Comparison of ENCODE assay signal across 1 cellular context in genomic region chr22:24514241-24515024, GRCh38.
TF ChIP-seq lines count a peak whose summit lies in the region.

No MANE protein-coding gene starts in this region.

TF ChIP-seq in HepG2, 621 proteins besides CTCF, POLR2A, EP300 and RAD21 (continued from another document and continues in another):
- peak; percentile 75 for TF ChIP-seq PRDM15 (CRISPR knock-in tag; IDR thresholded peaks at IDR 0.05)
- no peak for TF ChIP-seq RAD51 (IDR thresholded peaks at IDR 0.05; ENCODE audit: borderline replicate concordance)
- no peak for TF ChIP-seq ZNF597 (CRISPR knock-in tag; IDR thresholded peaks at IDR 0.05)
- peak; percentile 96; the same call in 1 of the 2 replicates for TF ChIP-seq ZBTB7A (CRISPR knock-in tag; IDR thresholded peaks at IDR 0.05)
- peak; percentile 90 for TF ChIP-seq RXRA (CRISPR knock-in tag; IDR thresholded peaks at IDR 0.05)
- TF ChIP-seq MBNL3 (CRISPR knock-in tag; conservative IDR thresholded peaks at IDR 0.05): no peak
- TF ChIP-seq ZNF382 (CRISPR knock-in tag; IDR thresholded peaks at IDR 0.05; ENCODE audit: borderline replicate concordance): no peak
- peak; percentile 78 for TF ChIP-seq NR2C2 (CRISPR knock-in tag; IDR thresholded peaks at IDR 0.05; ENCODE audit: borderline replicate concordance)
- TF ChIP-seq ZNF225 (CRISPR knock-in tag; IDR thresholded peaks at IDR 0.05): peak; percentile 71; the same call in 1 of the 2 replicates
- TF ChIP-seq, protein P1, sequence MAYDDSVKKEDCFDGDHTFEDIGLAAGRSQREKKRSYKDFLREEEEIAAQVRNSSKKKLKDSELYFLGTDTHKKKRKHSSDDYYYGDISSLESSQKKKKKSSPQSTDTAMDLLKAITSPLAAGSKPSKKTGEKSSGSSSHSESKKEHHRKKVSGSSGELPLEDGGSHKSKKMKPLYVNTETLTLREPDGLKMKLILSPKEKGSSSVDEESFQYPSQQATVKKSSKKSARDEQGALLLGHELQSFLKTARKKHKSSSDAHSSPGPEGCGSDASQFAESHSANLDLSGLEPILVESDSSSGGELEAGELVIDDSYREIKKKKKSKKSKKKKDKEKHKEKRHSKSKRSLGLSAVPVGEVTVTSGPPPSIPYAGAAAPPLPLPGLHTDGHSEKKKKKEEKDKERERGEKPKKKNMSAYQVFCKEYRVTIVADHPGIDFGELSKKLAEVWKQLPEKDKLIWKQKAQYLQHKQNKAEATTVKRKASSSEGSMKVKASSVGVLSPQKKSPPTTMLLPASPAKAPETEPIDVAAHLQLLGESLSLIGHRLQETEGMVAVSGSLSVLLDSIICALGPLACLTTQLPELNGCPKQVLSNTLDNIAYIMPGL (CRISPR knock-in tag; IDR thresholded peaks at IDR 0.05; ENCODE audit: borderline replicate concordance in 1 of 2, low read depth in 1 of 2): peak; percentile 79 to 86; a peak in 3 of 4 replicates
- 0 out of 2 replicates have a peak, but pooled peaks have one; percentile 60 for TF ChIP-seq TRIM24 (CRISPR knock-in tag; IDR thresholded peaks at IDR 0.05)
- peak; percentile 99 for TF ChIP-seq KLF11 (CRISPR knock-in tag; IDR thresholded peaks at IDR 0.05)
- TF ChIP-seq FOXC1 (CRISPR knock-in tag; IDR thresholded peaks at IDR 0.05; ENCODE audit: borderline replicate concordance): no peak; the same call in 1 of the 2 replicates
- peak; percentile 88 for TF ChIP-seq ZMYM2 (CRISPR knock-in tag; IDR thresholded peaks at IDR 0.05)
- TF ChIP-seq ZNF746 (CRISPR knock-in tag; IDR thresholded peaks at IDR 0.05): peak; percentile 97
- TF ChIP-seq ATF7-NPFF (CRISPR knock-in tag; IDR thresholded peaks at IDR 0.05; ENCODE audit: low read depth): peak; percentile 97
- peak; percentile 80 for TF ChIP-seq ZNF770 (CRISPR knock-in tag; IDR thresholded peaks at IDR 0.05)
- TF ChIP-seq MED8 (CRISPR knock-in tag; IDR thresholded peaks at IDR 0.05; ENCODE audit: insufficient replicate concordance): peak; percentile 92
- TF ChIP-seq, protein P2, sequence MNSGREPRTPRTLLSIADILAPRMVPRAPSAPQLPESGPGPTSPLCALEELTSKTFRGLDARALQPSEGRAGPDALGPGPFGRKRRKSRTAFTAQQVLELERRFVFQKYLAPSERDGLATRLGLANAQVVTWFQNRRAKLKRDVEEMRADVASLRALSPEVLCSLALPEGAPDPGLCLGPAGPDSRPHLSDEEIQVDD (CRISPR knock-in tag; IDR thresholded peaks at IDR 0.05; ENCODE audit: borderline replicate concordance): peak; percentile 96; the same call in 1 of the 2 replicates
- peak; percentile 91; the same call in 1 of the 2 replicates for TF ChIP-seq SP140L (CRISPR knock-in tag; IDR thresholded peaks at IDR 0.05; ENCODE audit: borderline replicate concordance)
- TF ChIP-seq ZSCAN20 (CRISPR knock-in tag; IDR thresholded peaks at IDR 0.05; ENCODE audit: borderline replicate concordance): no peak
- no peak for TF ChIP-seq CENPX (CRISPR knock-in tag; IDR thresholded peaks at IDR 0.05)
- TF ChIP-seq, protein P3, sequence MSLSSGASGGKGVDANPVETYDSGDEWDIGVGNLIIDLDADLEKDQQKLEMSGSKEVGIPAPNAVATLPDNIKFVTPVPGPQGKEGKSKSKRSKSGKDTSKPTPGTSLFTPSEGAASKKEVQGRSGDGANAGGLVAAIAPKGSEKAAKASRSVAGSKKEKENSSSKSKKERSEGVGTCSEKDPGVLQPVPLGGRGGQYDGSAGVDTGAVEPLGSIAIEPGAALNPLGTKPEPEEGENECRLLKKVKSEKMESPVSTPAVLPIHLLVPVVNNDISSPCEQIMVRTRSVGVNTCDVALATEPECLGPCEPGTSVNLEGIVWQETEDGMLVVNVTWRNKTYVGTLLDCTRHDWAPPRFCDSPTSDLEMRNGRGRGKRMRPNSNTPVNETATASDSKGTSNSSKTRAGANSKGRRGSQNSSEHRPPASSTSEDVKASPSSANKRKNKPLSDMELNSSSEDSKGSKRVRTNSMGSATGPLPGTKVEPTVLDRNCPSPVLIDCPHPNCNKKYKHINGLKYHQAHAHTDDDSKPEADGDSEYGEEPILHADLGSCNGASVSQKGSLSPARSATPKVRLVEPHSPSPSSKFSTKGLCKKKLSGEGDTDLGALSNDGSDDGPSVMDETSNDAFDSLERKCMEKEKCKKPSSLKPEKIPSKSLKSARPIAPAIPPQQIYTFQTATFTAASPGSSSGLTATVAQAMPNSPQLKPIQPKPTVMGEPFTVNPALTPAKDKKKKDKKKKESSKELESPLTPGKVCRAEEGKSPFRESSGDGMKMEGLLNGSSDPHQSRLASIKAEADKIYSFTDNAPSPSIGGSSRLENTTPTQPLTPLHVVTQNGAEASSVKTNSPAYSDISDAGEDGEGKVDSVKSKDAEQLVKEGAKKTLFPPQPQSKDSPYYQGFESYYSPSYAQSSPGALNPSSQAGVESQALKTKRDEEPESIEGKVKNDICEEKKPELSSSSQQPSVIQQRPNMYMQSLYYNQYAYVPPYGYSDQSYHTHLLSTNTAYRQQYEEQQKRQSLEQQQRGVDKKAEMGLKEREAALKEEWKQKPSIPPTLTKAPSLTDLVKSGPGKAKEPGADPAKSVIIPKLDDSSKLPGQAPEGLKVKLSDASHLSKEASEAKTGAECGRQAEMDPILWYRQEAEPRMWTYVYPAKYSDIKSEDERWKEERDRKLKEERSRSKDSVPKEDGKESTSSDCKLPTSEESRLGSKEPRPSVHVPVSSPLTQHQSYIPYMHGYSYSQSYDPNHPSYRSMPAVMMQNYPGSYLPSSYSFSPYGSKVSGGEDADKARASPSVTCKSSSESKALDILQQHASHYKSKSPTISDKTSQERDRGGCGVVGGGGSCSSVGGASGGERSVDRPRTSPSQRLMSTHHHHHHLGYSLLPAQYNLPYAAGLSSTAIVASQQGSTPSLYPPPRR (CRISPR knock-in tag; IDR thresholded peaks at IDR 0.05; ENCODE audit: borderline replicate concordance): peak; percentile 96
- TF ChIP-seq ZBTB46 (CRISPR knock-in tag; IDR thresholded peaks at IDR 0.05; ENCODE audit: borderline replicate concordance): no peak
- TF ChIP-seq ZNF256 (CRISPR knock-in tag; conservative IDR thresholded peaks at IDR 0.05): peak; percentile 56; the same call in 1 of the 2 replicates
- no peak for TF ChIP-seq HNRNPUL1 (IDR thresholded peaks at IDR 0.05; ENCODE audit: low read depth, low read length)
- peak; percentile 93 for TF ChIP-seq MEIS1 (CRISPR knock-in tag; IDR thresholded peaks at IDR 0.05; ENCODE audit: borderline replicate concordance)
- TF ChIP-seq RFX1 (IDR thresholded peaks at IDR 0.05): no peak
- peak; percentile 82 for TF ChIP-seq POGZ (CRISPR knock-in tag; IDR thresholded peaks at IDR 0.05)
- peak; percentile 91; the same call in 1 of the 2 replicates for TF ChIP-seq ZNF33B (CRISPR knock-in tag; IDR thresholded peaks at IDR 0.05)
- no peak for TF ChIP-seq SIN3B (IDR thresholded peaks at IDR 0.05; ENCODE audit: low read length)
- no peak for TF ChIP-seq ZNF737 (CRISPR knock-in tag; IDR thresholded peaks at IDR 0.05; ENCODE audit: borderline replicate concordance)
- TF ChIP-seq ZNF354B (CRISPR knock-in tag; IDR thresholded peaks at IDR 0.05): no peak
- peak; percentile 71; the same call in 1 of the 2 replicates for TF ChIP-seq GZF1 (CRISPR knock-in tag; IDR thresholded peaks at IDR 0.05)
- TF ChIP-seq DZIP1 (CRISPR knock-in tag; IDR thresholded peaks at IDR 0.05): peak; percentile 86; the same call in 1 of the 2 replicates
- TF ChIP-seq RBFOX2 (IDR thresholded peaks at IDR 0.05; ENCODE audit: low read depth, low read length): no peak
- no peak for TF ChIP-seq HNRNPL (IDR thresholded peaks at IDR 0.05; ENCODE audit: low read depth, low read length)
- TF ChIP-seq, protein P4, sequence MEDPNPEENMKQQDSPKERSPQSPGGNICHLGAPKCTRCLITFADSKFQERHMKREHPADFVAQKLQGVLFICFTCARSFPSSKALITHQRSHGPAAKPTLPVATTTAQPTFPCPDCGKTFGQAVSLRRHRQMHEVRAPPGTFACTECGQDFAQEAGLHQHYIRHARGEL (CRISPR knock-in tag; IDR thresholded peaks at IDR 0.05): peak; percentile 61; the same call in 1 of the 2 replicates
- TF ChIP-seq ZNF776 (CRISPR knock-in tag; IDR thresholded peaks at IDR 0.05): peak; percentile 94; the same call in 1 of the 2 replicates
- TF ChIP-seq SOX5 (CRISPR knock-in tag; IDR thresholded peaks at IDR 0.05; ENCODE audit: borderline replicate concordance): peak; percentile 91
- TF ChIP-seq ZKSCAN8 (CRISPR knock-in tag; IDR thresholded peaks at IDR 0.05; ENCODE audit: borderline replicate concordance): peak; percentile 95
- peak; percentile 83 for TF ChIP-seq FOSL2 (CRISPR knock-in tag; IDR thresholded peaks at IDR 0.05)
